In the genomic region with DNA sequence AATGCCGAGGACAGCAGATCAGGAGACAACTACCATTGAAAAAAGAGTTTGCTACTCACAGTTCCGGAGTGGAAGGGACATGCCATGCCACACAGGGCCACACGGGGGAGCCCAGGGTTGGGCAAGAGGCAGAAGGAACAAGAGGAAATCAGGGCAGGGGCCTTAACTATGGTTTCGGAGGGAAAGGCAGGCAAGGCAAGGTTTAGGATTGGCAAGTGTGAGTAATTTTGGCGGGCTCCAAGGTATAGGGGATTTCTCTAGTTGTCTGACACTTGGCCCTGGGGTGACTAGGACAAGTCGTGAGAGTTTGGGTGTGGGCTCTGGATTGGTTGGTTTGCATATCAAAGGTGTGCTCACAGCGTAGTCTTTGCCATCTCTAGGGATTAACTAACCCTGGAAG, we compare ENCODE assay signal across 8 cellular contexts. TPM values are rescaled to one million over a fixed set of nuclear protein-coding genes. Genes with fewer than 3 reads are reported as not detected.
DNase-seq lines count a peak whose midpoint lies in the region; ATAC-seq and TF ChIP-seq lines count a peak whose summit lies in the region.

No MANE protein-coding gene starts in this region.

- no peak overlapping the region for H3K4me3 ChIP-seq in brain microvascular endothelial cell (ENCODE audit: low read depth, low read length)

- in situ Hi-C loops in brain microvascular endothelial cell (cut with HindIII; ENCODE audit: low pct_ligation_motif_present, low sequenced_read_pairs) = no loop called here

- H3K36me3 ChIP-seq in brain microvascular endothelial cell (replicated peaks) = no peaks in the 10 kb centered on the region

- H3K27ac ChIP-seq in VCaP (no peak overlapping the region), brain microvascular endothelial cell (no peak overlapping the region)

- ATAC-seq in GM21515 (IDR thresholded peaks at IDR 0.05; ENCODE audit: unreplicated experiment) (no peak), GM21526 (IDR thresholded peaks at IDR 0.05; ENCODE audit: low FRiP score, unreplicated experiment) (no peak)

- DNase-seq in DMS 273 (lab: John Stamatoyannopoulos, UW; ENCODE audit: unreplicated experiment) = peak; percentile 78
- peak; percentile 24 for DNase-seq in LHCN-M2 (ENCODE audit: low read depth)
- DNase-seq in brain microvascular endothelial cell = peak; percentile 28
- DNase-seq in left kidney (ENCODE audit: low read depth, low spot score) = peak; percentile 80
- DNase-seq in stimulated activated CD8-positive, alpha-beta memory T cell treated with anti-CD3 and anti-CD28 coated beads, Interleukin-15, amount 100 ng/mL, for 1 hour (ENCODE audit: low read depth) = peak; percentile 32

- TF ChIP-seq CTCF in VCaP (conservative IDR thresholded peaks at IDR 0.05) (peak; percentile 86), brain microvascular endothelial cell (IDR thresholded peaks at IDR 0.05; ENCODE audit: low read depth, low read length, missing control alignments) (peak; percentile 92)

- H3K27me3 ChIP-seq in brain microvascular endothelial cell (replicated peaks) = no peaks in the 10 kb centered on the region

RNA-seq across cellular contexts. Expression of gene NTN1, which starts 27.0 kb away (rescaled TPM):
- 0.17 and 0.19 TPM in 2 replicates for total RNA-seq in LHCN-M2 (2014; rRNA removed)
- polyA plus RNA-seq in LHCN-M2 (2012) = 0.13 TPM

RNA-seq across cellular contexts. Expression of gene PIK3R5, which starts 28.8 kb away (rescaled TPM):
- total RNA-seq in LHCN-M2 (2014; rRNA removed) = not detected in 2 replicates
- polyA plus RNA-seq in LHCN-M2 (2012) = not detected

Comparison
In these comparisons a context has a peak if more than half of its experiments do, and no peak if none do; other contexts are left out.
1. DNase-seq: peak in every context shown above with its lines; median percentile 80 in left kidney; 78 in DMS 273; 32 in stimulated activated CD8-positive, alpha-beta memory T cell treated with anti-CD3 and anti-CD28 coated beads, Interleukin-15, amount 100 ng/mL, for 1 hour; 28 in brain microvascular endothelial cell; 24 in LHCN-M2.